7 cellular contexts compared by ENCODE assay signal in genomic region chr11:19553683-19554333, GRCh38.
DNase-seq lines count a peak whose midpoint lies in the region; ATAC-seq, FAIRE-seq and TF ChIP-seq lines count a peak whose summit lies in the region.

No MANE protein-coding gene starts in this region.

- H2BK5ac ChIP-seq in mesenchymal stem cell (ENCODE audit: low read depth, low read length, poor library complexity, severe bottlenecking), result no peak overlapping the region

- H2BK12ac ChIP-seq in mesenchymal stem cell (ENCODE audit: low read length in 2 of 2), result peak overlapping the region in 1 of 2 experiments; percentile 75

- peak; percentile 59 for ATAC-seq in HG03196 (IDR thresholded peaks at IDR 0.05; ENCODE audit: unreplicated experiment)

- H4K8ac ChIP-seq in mesenchymal stem cell (ENCODE audit: low read length), result peak overlapping the region; percentile 75

- H3K79me1 ChIP-seq in mesenchymal stem cell (replicated peaks; ENCODE audit: low read length, poor library complexity, severe bottlenecking), result no peaks in the 10 kb centered on the region

- no peak overlapping the region for H3K4ac ChIP-seq in mesenchymal stem cell (ENCODE audit: low read depth in 1 of 2, low read length in 2 of 2)

- no peak for TF ChIP-seq POLR2A in GM12892 (IDR thresholded peaks at IDR 0.05; ENCODE audit: low read depth, low read length)

- peak overlapping the region in 1 of 2 experiments; percentile 37 for H3K18ac ChIP-seq in mesenchymal stem cell (ENCODE audit: low read depth in 1 of 2, low read length in 2 of 2)

- H3K4me2 ChIP-seq in mesenchymal stem cell (ENCODE audit: low read length, poor library complexity, severe bottlenecking), result no peak overlapping the region

- peak overlapping the region; percentile 19 for H3K9ac ChIP-seq in mesenchymal stem cell (ENCODE audit: low read length)

- H3K36me3 ChIP-seq in mesenchymal stem cell (ENCODE audit: control insufficient read depth in 1 of 2, insufficient read depth in 2 of 2, low read depth in 1 of 2, low read length in 2 of 2), result no peaks in the 10 kb centered on the region

- H2BK120ac ChIP-seq in mesenchymal stem cell (ENCODE audit: low read depth, low read length), result no peak overlapping the region

- peak; percentile 83 for FAIRE-seq in GM12892 (lab: Jason Lieb, UNC)

- H3K23ac ChIP-seq in mesenchymal stem cell (ENCODE audit: low read length in 2 of 2), result no peak overlapping the region

- whole genome bisulfite sequencing in mesenchymal stem cell, result 33% methylated on average over 8 of the region's 8 CpGs

- H3K4me3 ChIP-seq in mesenchymal stem cell (ENCODE audit: insufficient read depth in 1 of 2, low read depth in 1 of 2, low read length in 2 of 2), result no peak overlapping the region

- no peak overlapping the region for H2AFZ ChIP-seq in mesenchymal stem cell (ENCODE audit: low read depth, low read length)

- no peak overlapping the region for H3K14ac ChIP-seq in mesenchymal stem cell (ENCODE audit: low read length in 2 of 2)

- H4K91ac ChIP-seq in mesenchymal stem cell (ENCODE audit: low read length), result no peak overlapping the region

- no peaks in the 10 kb centered on the region for H3K9me3 ChIP-seq in mesenchymal stem cell (ENCODE audit: control insufficient read depth, low read length)

- peaks cover 2% of the 10 kb centered on the region for H3K4me1 ChIP-seq in mesenchymal stem cell (ENCODE audit: control insufficient read depth, insufficient read depth, low read depth, low read length)

- H3K27me3 ChIP-seq in mesenchymal stem cell (ENCODE audit: control insufficient read depth in 1 of 2, insufficient read depth in 1 of 2, low read length in 2 of 2), result peaks cover 0 to 51% of the 10 kb centered on the region in 2 experiments

- H2AK5ac ChIP-seq in mesenchymal stem cell (ENCODE audit: low read length, severe bottlenecking), result no peak overlapping the region

- peak; percentile 43 for DNase-seq in GM12892 (ENCODE audit: insufficient read length)
- DNase-seq in NCI-H460 (ENCODE audit: extremely low read depth, low read depth), result peak; percentile 47
- peak; percentile 49 to 59 for DNase-seq in activated CD4-positive, alpha-beta T cell treated with anti-CD3 and anti-CD28 coated beads, Interleukin-2, amount 50 U/mL, for 4 hours
- peak; percentile 60 for DNase-seq in effector CD4-positive, alpha-beta T cell
- DNase-seq in mesenchymal stem cell, result peak; percentile 69
- DNase-seq in stimulated activated CD8-positive, alpha-beta memory T cell treated with anti-CD3 and anti-CD28 coated beads, Interleukin-2, amount 100 ng/mL, for 1 hour (ENCODE audit: low read depth in 2 of 2), result peak; percentile 39 to 50

- no peak overlapping the region for H3K27ac ChIP-seq in mesenchymal stem cell (ENCODE audit: low read length, poor library complexity, severe bottlenecking)

- H2BK15ac ChIP-seq in mesenchymal stem cell (ENCODE audit: low read depth, poor library complexity, severe bottlenecking), result no peak overlapping the region
